In genomic region chr1:37556712-37557196, GRCh38 we compare ENCODE assay signal across 7 cellular contexts. TPM values are rescaled to one million over a fixed set of nuclear protein-coding genes. Genes with fewer than 3 reads are reported as not detected.
A peak's percentile ranks its signal among the peaks of the same experiment; 100 is the strongest.
DNase-seq lines count a peak whose midpoint lies in the region; ATAC-seq and TF ChIP-seq lines count a peak whose summit lies in the region.

DNALI1 (plus strand) TSS chr1:37556940; CDS start chr1:37556995, 55 bp downstream.

- H3K4me3 ChIP-seq in adipocyte (ENCODE audit: low read length) (peak within 1 kb of the TSS; percentile 80), neuronal stem cell (ENCODE audit: low read length in 2 of 2) (peak within 1 kb of the TSS; percentile 59 to 82)

- no peak within 1 kb of the TSS for H3K27ac ChIP-seq in neuronal stem cell (replicated peaks; ENCODE audit: low read length)

- peaks cover 12% of the 10 kb centered on the region for H3K79me1 ChIP-seq in neuronal stem cell (ENCODE audit: low read depth, low read length)

- no peak within 1 kb of the TSS for H2BK5ac ChIP-seq in neuronal stem cell (ENCODE audit: low read length)

- H4K91ac ChIP-seq in neuronal stem cell (ENCODE audit: low read depth, low read length, poor library complexity) = no peak within 1 kb of the TSS

- no peak within 1 kb of the TSS for H3K14ac ChIP-seq in neuronal stem cell (ENCODE audit: low read length)

- H3K4me2 ChIP-seq in neuronal stem cell (ENCODE audit: insufficient read depth, low read length, poor library complexity, severe bottlenecking) = peak within 1 kb of the TSS; percentile 87

- CTCF ChIA-PET in GM10248 (lab: Yijun Ruan, JAX) = interaction anchor here (1.3 kb wide), 1 partner anchor 125 kb away, joined by 4 read pairs; no protein-coding TSS in a partner anchor

- H3K36me3 ChIP-seq in adipocyte (ENCODE audit: control insufficient read depth, insufficient read depth, low read length, severe bottlenecking) (peaks cover 7% of the 10 kb centered on the region), neuronal stem cell (replicated peaks in 1 of 2; ENCODE audit: control insufficient read depth in 2 of 2, insufficient read depth in 2 of 2, low read length in 2 of 2) (peaks cover 9 to 28% of the 10 kb centered on the region in 2 donors)

- peak within 1 kb of the TSS; percentile 82 for H3K18ac ChIP-seq in neuronal stem cell (ENCODE audit: low read length)

- TF ChIP-seq CTCF in GM10248 (IDR thresholded peaks at IDR 0.05; ENCODE audit: control extremely low read depth, extremely low read depth, low read depth, missing control alignments) = no peak

- H2BK120ac ChIP-seq in neuronal stem cell (ENCODE audit: low read depth, low read length) = no peak within 1 kb of the TSS

- no peak within 1 kb of the TSS for H3K23ac ChIP-seq in neuronal stem cell (ENCODE audit: low read depth, low read length, poor library complexity)

- H3K4me1 ChIP-seq in adipocyte (ENCODE audit: control insufficient read depth, insufficient read depth, low read length) = peaks cover 20% of the 10 kb centered on the region
- H3K4me1 ChIP-seq in neuronal stem cell (ENCODE audit: control insufficient read depth in 2 of 2, insufficient read depth in 1 of 2, low read depth in 1 of 2, low read length in 2 of 2) = peaks cover 14 to 15% of the 10 kb centered on the region in 2 donors

- H3K4ac ChIP-seq in neuronal stem cell (ENCODE audit: low read length) = no peak within 1 kb of the TSS

- POLR2A ChIA-PET in GM10248 (lab: Yijun Ruan, JAX) = no interaction called here

- H3K9me3 ChIP-seq in adipocyte (ENCODE audit: control insufficient read depth, low read length) (no peaks in the 10 kb centered on the region), neuronal stem cell (replicated peaks in 1 of 2; ENCODE audit: control insufficient read depth in 2 of 2, insufficient read depth in 1 of 2, low read depth in 1 of 2, low read length in 2 of 2) (peaks cover 0 to 4% of the 10 kb centered on the region in 2 donors)

- no CpG with 5 or more reads among the region's 31 CpGs for WGBS in neuronal stem cell (ENCODE audit: extremely low coverage in 2 of 2, insufficient read length in 2 of 2, insufficient replicate concordance in 1 of 2), 2 donors

- H2BK15ac ChIP-seq in neuronal stem cell (ENCODE audit: low read length) = peak within 1 kb of the TSS; percentile 50

- peak within 1 kb of the TSS; percentile 83 for H2AK5ac ChIP-seq in neuronal stem cell (ENCODE audit: low read depth, low read length)

- intact Hi-C loops in Right ventricle myocardium inferior (cut with DNase I) = loop anchor here (10.0 kb wide), 1 partner anchor 82 kb away; the partner anchor contains the start of gene ZC3H12A

- peak; percentile 91 for ATAC-seq in Right ventricle myocardium inferior
- no peak for ATAC-seq in HG03039 (IDR thresholded peaks at IDR 0.05; ENCODE audit: unreplicated experiment)

- no peak within 1 kb of the TSS for H4K8ac ChIP-seq in neuronal stem cell (ENCODE audit: low read depth, low read length)

- H3K27me3 ChIP-seq in adipocyte (replicated peaks; ENCODE audit: control insufficient read depth, insufficient read depth, low read length) (no peaks in the 10 kb centered on the region), neuronal stem cell (ENCODE audit: control insufficient read depth in 3 of 3, insufficient read depth in 3 of 3, low read depth in 1 of 3, low read length in 3 of 3) (no peaks in the 10 kb centered on the region)

- H3K9ac ChIP-seq in adipocyte (ENCODE audit: low read length) = peak within 1 kb of the TSS; percentile 81
- H3K9ac ChIP-seq in neuronal stem cell (ENCODE audit: low read depth, low read length, poor library complexity) = peak within 1 kb of the TSS; percentile 71

- no peak within 1 kb of the TSS for H2BK12ac ChIP-seq in neuronal stem cell (ENCODE audit: low read length)

- H2AFZ ChIP-seq in neuronal stem cell (ENCODE audit: low read length) = peak within 1 kb of the TSS; percentile 82

- DNase-seq in GM10248 (ENCODE audit: extremely low spot score) = peak; percentile 59
- DNase-seq in NCI-H2029 treated with DMSO at 0.1 percent for 48 hours (lab: John Stamatoyannopoulos, UW) = peak; percentile 98
- DNase-seq in adipocyte (ENCODE audit: low read depth) = peak; percentile 98
- DNase-seq in Right ventricle myocardium inferior (ENCODE audit: missing footprints) = peak; percentile 85
- DNase-seq in neuronal stem cell (ENCODE audit: low spot score) = peak; percentile 91
- DNase-seq in OCI-M2 (lab: John Stamatoyannopoulos, UW; ENCODE audit: unreplicated experiment) = no peak

RNA-seq across cellular contexts. Expression of gene DNALI1, which starts in this region (rescaled TPM):
- 6.1 TPM for total RNA-seq in Right ventricle myocardium inferior
- 42.8 TPM for polyA plus RNA-seq in neuronal stem cell (2013, experiment 1 of 2)
- polyA plus RNA-seq in neuronal stem cell (2013, experiment 2 of 2) = 40.9 TPM
